ENCODE assay signal across 15 cellular contexts in the genomic region with DNA sequence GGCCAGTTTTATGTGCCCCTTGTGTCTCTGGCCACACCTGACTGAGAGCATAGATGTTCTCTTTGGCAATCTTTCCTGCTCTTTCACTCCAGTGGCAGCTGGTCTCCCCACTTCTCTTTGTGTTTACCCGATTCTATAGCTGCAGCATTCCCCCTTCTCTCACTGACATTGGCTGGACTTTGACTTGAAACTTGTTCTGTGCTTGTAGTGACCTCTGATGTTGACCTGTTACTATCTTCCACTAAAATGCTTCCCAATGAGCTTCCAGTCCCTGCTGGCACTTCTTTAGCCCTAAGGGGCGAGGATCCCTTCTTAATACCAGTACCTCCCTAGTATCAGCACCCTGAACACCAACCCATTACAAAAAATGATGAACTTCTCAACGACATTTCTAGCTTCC.
A peak's percentile ranks its signal among the peaks of the same experiment; 100 is the strongest.
DNase-seq lines count a peak whose midpoint lies in the region; ATAC-seq and TF ChIP-seq lines count a peak whose summit lies in the region.
"Had no signal": no experiment of that assay in that cellular context is flagged by ENCODE, and none has a peak within 500 bp of the region (broad histone marks: within the 10 kb centered on the region; RNA-seq: fewer than 3 reads in every experiment).

No MANE protein-coding gene starts in this region.

- H3K36me3 ChIP-seq in BLaER1 (no peaks in the 10 kb centered on the region), GM23338 (ENCODE audit: insufficient read depth) (no peaks in the 10 kb centered on the region), skeletal muscle tissue (ENCODE audit: control insufficient read depth in 3 of 3, insufficient read depth in 3 of 3, low read length in 3 of 3) (no peaks in the 10 kb centered on the region)
- H3K36me3 ChIP-seq: SJSA1 had no signal

- no peak for ATAC-seq in GM23338
- ATAC-seq in left lobe of liver = peak; percentile 65
- ATAC-seq in HG02623 (IDR thresholded peaks at IDR 0.05; ENCODE audit: unreplicated experiment) = no peak
- ATAC-seq: PC-3 had no signal

- H3F3A ChIP-seq in GM23338 (replicated peaks; ENCODE audit: low read depth) = no peaks in the 10 kb centered on the region

- H3K27me3 Mint-ChIP-seq in GM23338 (ENCODE audit: insufficient read depth, low read depth, poor library complexity) = no peaks in the 10 kb centered on the region
- H3K27me3 Mint-ChIP-seq: CD4-positive, alpha-beta memory T cell had no signal

- DNase-seq in GM23338 (ENCODE audit: low spot score) (no peak), left lobe of liver (ENCODE audit: low spot score) (no peak), foreskin melanocyte (no peak)
- no peak for DNase-seq in activated CD4-positive, alpha-beta T cell treated with anti-CD3 and anti-CD28 coated beads, Interleukin-2, amount 50 U/mL, for 4 hours
- DNase-seq: CD4-positive, alpha-beta memory T cell; NCI-H1417; NCI-H187 treated with DMSO at 0.1 percent for 48 hours; NCI-H446 treated with DMSO at 0.1 percent for 48 hours; PC-3 had no signal

- H3K9me3 Mint-ChIP-seq in GM23338 = peaks cover 6% of the 10 kb centered on the region; the same call in 1 of the 3 replicates
- H3K9me3 Mint-ChIP-seq: CD4-positive, alpha-beta memory T cell had no signal

- no peaks in the 10 kb centered on the region for H3K36me3 Mint-ChIP-seq in GM23338 (ENCODE audit: low read depth)
- H3K36me3 Mint-ChIP-seq: CD4-positive, alpha-beta memory T cell had no signal

- peaks cover 11% of the 10 kb centered on the region; the same call in 1 of the 2 replicates for H3K9me2 ChIP-seq in GM23338 (ENCODE audit: insufficient read depth)

- H4K20me1 ChIP-seq in BLaER1 = no peaks in the 10 kb centered on the region
- no peaks in the 10 kb centered on the region for H4K20me1 ChIP-seq in GM23338 (replicated peaks; ENCODE audit: insufficient read depth)

- H3K4me1 ChIP-seq in BLaER1 = peaks cover 12% of the 10 kb centered on the region
- no peaks in the 10 kb centered on the region for H3K4me1 ChIP-seq in GM23338 (ENCODE audit: insufficient read depth)
- no peaks in the 10 kb centered on the region for H3K4me1 ChIP-seq in skeletal muscle tissue (ENCODE audit: control insufficient read depth in 3 of 3, insufficient read depth in 3 of 3, low read length in 3 of 3)
- H3K4me1 ChIP-seq: SJSA1 had no signal

- H3K27ac ChIP-seq in BLaER1 (no peak overlapping the region), GM23338 (ENCODE audit: low read depth) (no peak overlapping the region), skeletal muscle tissue (ENCODE audit: low read depth, low read length) (peak overlapping the region; percentile 13)
- H3K27ac ChIP-seq: HL-60, RWPE1, SJSA1 had no signal

- H3K4me3 ChIP-seq in BLaER1 (no peak overlapping the region), GM23338 (no peak overlapping the region), skeletal muscle tissue (ENCODE audit: low read length in 3 of 3) (no peak overlapping the region)
- H3K4me3 ChIP-seq: SJSA1 had no signal

- H3K4me3 Mint-ChIP-seq in GM23338 = no peak overlapping the region
- H3K4me3 Mint-ChIP-seq: CD4-positive, alpha-beta memory T cell had no signal

- H3K4me1 Mint-ChIP-seq in GM23338 = no peaks in the 10 kb centered on the region; the same call in 2 of the 3 replicates
- H3K4me1 Mint-ChIP-seq: CD4-positive, alpha-beta memory T cell had no signal

- no peaks in the 10 kb centered on the region for H3K9me3 ChIP-seq in BLaER1
- no peaks in the 10 kb centered on the region for H3K9me3 ChIP-seq in skeletal muscle tissue (ENCODE audit: control insufficient read depth in 3 of 3, low read length in 3 of 3)
- H3K9me3 ChIP-seq: SJSA1 had no signal

- peak overlapping the region; percentile 12; the same call in 1 of the 2 replicates for H2AFZ ChIP-seq in GM23338

- H3K27ac Mint-ChIP-seq in GM23338 = no peak overlapping the region
- H3K27ac Mint-ChIP-seq: CD4-positive, alpha-beta memory T cell had no signal

- TF ChIP-seq CTCF in GM23338 (conservative IDR thresholded peaks at IDR 0.05; ENCODE audit: low read depth in 2 of 2) = no peak

- no peaks in the 10 kb centered on the region for H3K27me3 ChIP-seq in BLaER1
- no peaks in the 10 kb centered on the region for H3K27me3 ChIP-seq in GM23338 (ENCODE audit: insufficient read depth)
- no peaks in the 10 kb centered on the region for H3K27me3 ChIP-seq in skeletal muscle tissue (ENCODE audit: control insufficient read depth in 3 of 3, insufficient read depth in 3 of 3, low read length in 3 of 3)
- H3K27me3 ChIP-seq: SJSA1 had no signal

- H3K9ac ChIP-seq in BLaER1 (no peak overlapping the region), skeletal muscle tissue (ENCODE audit: low read depth in 1 of 3, low read length in 3 of 3) (no peak overlapping the region)

- H3K79me2 ChIP-seq in GM23338 (replicated peaks; ENCODE audit: insufficient read depth) = no peaks in the 10 kb centered on the region

- 0 out of 2 replicates have a peak overlapping the region, but pooled peaks have one; percentile 39 for H3K4me2 ChIP-seq in BLaER1
- no peak overlapping the region for H3K4me2 ChIP-seq in GM23338

TF ChIP-seq in GM23338, 12 proteins besides CTCF, POLR2A, EP300 and RAD21 (continues in another document):
- TF ChIP-seq, protein P1, sequence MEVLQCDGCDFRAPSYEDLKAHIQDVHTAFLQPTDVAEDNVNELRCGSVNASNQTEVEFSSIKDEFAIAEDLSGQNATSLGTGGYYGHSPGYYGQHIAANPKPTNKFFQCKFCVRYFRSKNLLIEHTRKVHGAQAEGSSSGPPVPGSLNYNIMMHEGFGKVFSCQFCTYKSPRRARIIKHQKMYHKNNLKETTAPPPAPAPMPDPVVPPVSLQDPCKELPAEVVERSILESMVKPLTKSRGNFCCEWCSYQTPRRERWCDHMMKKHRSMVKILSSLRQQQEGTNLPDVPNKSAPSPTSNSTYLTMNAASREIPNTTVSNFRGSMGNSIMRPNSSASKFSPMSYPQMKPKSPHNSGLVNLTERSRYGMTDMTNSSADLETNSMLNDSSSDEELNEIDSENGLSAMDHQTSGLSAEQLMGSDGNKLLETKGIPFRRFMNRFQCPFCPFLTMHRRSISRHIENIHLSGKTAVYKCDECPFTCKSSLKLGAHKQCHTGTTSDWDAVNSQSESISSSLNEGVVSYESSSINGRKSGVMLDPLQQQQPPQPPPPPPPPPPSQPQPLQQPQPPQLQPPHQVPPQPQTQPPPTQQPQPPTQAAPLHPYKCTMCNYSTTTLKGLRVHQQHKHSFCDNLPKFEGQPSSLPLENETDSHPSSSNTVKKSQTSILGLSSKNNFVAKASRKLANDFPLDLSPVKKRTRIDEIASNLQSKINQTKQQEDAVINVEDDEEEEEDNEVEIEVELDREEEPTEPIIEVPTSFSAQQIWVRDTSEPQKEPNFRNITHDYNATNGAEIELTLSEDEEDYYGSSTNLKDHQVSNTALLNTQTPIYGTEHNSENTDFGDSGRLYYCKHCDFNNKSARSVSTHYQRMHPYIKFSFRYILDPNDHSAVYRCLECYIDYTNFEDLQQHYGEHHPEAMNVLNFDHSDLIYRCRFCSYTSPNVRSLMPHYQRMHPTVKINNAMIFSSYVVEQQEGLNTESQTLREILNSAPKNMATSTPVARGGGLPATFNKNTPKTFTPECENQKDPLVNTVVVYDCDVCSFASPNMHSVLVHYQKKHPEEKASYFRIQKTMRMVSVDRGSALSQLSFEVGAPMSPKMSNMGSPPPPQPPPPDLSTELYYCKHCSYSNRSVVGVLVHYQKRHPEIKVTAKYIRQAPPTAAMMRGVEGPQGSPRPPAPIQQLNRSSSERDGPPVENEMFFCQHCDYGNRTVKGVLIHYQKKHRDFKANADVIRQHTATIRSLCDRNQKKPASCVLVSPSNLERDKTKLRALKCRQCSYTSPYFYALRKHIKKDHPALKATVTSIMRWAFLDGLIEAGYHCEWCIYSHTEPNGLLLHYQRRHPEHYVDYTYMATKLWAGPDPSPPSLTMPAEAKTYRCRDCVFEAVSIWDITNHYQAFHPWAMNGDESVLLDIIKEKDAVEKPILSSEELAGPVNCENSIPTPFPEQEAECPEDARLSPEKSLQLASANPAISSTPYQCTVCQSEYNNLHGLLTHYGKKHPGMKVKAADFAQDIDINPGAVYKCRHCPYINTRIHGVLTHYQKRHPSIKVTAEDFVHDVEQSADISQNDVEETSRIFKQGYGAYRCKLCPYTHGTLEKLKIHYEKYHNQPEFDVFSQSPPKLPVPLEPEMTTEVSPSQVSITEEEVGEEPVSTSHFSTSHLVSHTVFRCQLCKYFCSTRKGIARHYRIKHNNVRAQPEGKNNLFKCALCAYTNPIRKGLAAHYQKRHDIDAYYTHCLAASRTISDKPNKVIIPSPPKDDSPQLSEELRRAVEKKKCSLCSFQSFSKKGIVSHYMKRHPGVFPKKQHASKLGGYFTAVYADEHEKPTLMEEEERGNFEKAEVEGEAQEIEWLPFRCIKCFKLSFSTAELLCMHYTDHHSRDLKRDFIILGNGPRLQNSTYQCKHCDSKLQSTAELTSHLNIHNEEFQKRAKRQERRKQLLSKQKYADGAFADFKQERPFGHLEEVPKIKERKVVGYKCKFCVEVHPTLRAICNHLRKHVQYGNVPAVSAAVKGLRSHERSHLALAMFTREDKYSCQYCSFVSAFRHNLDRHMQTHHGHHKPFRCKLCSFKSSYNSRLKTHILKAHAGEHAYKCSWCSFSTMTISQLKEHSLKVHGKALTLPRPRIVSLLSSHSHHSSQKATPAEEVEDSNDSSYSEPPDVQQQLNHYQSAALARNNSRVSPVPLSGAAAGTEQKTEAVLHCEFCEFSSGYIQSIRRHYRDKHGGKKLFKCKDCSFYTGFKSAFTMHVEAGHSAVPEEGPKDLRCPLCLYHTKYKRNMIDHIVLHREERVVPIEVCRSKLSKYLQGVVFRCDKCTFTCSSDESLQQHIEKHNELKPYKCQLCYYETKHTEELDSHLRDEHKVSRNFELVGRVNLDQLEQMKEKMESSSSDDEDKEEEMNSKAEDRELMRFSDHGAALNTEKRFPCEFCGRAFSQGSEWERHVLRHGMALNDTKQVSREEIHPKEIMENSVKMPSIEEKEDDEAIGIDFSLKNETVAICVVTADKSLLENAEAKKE (CRISPR knock-in tag; IDR thresholded peaks at IDR 0.05) = no peak
- no peak for TF ChIP-seq STAT1 (IDR thresholded peaks at IDR 0.05; ENCODE audit: unreplicated experiment)
- no peak for TF ChIP-seq POLR2AphosphoS5 (IDR thresholded peaks at IDR 0.05; ENCODE audit: low read depth)
- TF ChIP-seq EZH2phosphoT487 (IDR thresholded peaks at IDR 0.05; ENCODE audit: unreplicated experiment) = no peak
